ENCODE assay signal across 12 cellular contexts in genomic region chr2:188788621-188789020, GRCh38.
DNase-seq lines count a peak whose midpoint lies in the region; ATAC-seq and TF ChIP-seq lines count a peak whose summit lies in the region.
"Had no signal": no experiment of that assay in that cellular context is flagged by ENCODE, and none has a peak within 500 bp of the region (broad histone marks: within the 10 kb centered on the region; RNA-seq: fewer than 3 reads in every experiment).

No MANE protein-coding gene starts in this region.

- in situ Hi-C loops in astrocyte of the cerebellum (cut with HindIII; ENCODE audit: low sequenced_read_pairs): no loop called here

- no peaks in the 10 kb centered on the region for H3K36me3 ChIP-seq in skeletal muscle satellite cell (ENCODE audit: insufficient read depth, low read length)

- H3K27ac Mint-ChIP-seq in natural killer cell treated with Interleukin-12 subunit alpha and Interleukin-12 subunit beta and Interleukin-15 and Interleukin-18, amount 100 ng/mL, for 72 hours: no peak overlapping the region
- H3K27ac Mint-ChIP-seq: activated CD4-positive, alpha-beta T cell treated with anti-CD3 and anti-CD28 coated beads, Interleukin-2, amount 10 ng/mL, durations not matched to agents 7 days and 5 days; endodermal cell had no signal

- H3K4me3 ChIP-seq in astrocyte of the cerebellum (ENCODE audit: low read depth, low read length) (no peak overlapping the region), right cardiac atrium (ENCODE audit: low read length) (no peak overlapping the region), skeletal muscle satellite cell (ENCODE audit: low read length) (peak overlapping the region; percentile 28)

- no peak overlapping the region for H3K27ac ChIP-seq in right cardiac atrium (ENCODE audit: low read length)

- H3K4me1 ChIP-seq in right cardiac atrium (ENCODE audit: control insufficient read depth, insufficient read depth, low read length): no peaks in the 10 kb centered on the region
- peaks cover 58% of the 10 kb centered on the region for H3K4me1 ChIP-seq in skeletal muscle satellite cell (ENCODE audit: control insufficient read depth, insufficient read depth, low read length)

- peak overlapping the region; percentile 72 for H3K4me2 ChIP-seq in skeletal muscle satellite cell (ENCODE audit: low read length)

- intact Hi-C loops in right cardiac atrium (cut with DNase I): loop anchor here in 2 of 4 donors (5.0 to 10.0 kb wide), 3 partner anchors 116 to 186 kb away; partner anchors contain the start of gene COL3A1 (in 2 of the 2)

- ATAC-seq in right cardiac atrium (peak; percentile 83 to 85), HG03432 (IDR thresholded peaks at IDR 0.05; ENCODE audit: unreplicated experiment) (no peak)
- ATAC-seq in natural killer cell treated with Interleukin-12 subunit alpha and Interleukin-12 subunit beta and Interleukin-15 and Interleukin-18, amount 100 ng/mL, for 72 hours: no peak

- no peaks in the 10 kb centered on the region for H3K4me1 Mint-ChIP-seq in natural killer cell treated with Interleukin-12 subunit alpha and Interleukin-12 subunit beta and Interleukin-15 and Interleukin-18, amount 100 ng/mL, for 72 hours (ENCODE audit: low read depth in 2 of 2)
- H3K4me1 Mint-ChIP-seq: activated CD4-positive, alpha-beta T cell treated with anti-CD3 and anti-CD28 coated beads, Interleukin-2, amount 10 ng/mL, durations not matched to agents 7 days and 5 days; endodermal cell had no signal

- H3K9ac ChIP-seq in skeletal muscle satellite cell (ENCODE audit: low read depth, low read length): peak overlapping the region; percentile 77

- H3K4me3 Mint-ChIP-seq in natural killer cell treated with Interleukin-12 subunit alpha and Interleukin-12 subunit beta and Interleukin-15 and Interleukin-18, amount 100 ng/mL, for 72 hours: no peak overlapping the region
- H3K4me3 Mint-ChIP-seq: activated CD4-positive, alpha-beta T cell treated with anti-CD3 and anti-CD28 coated beads, Interleukin-2, amount 10 ng/mL, durations not matched to agents 7 days and 5 days; endodermal cell had no signal

- H3K27me3 ChIP-seq in right cardiac atrium (ENCODE audit: control insufficient read depth, insufficient read depth) (no peaks in the 10 kb centered on the region), skeletal muscle satellite cell (ENCODE audit: control insufficient read depth, insufficient read depth, low read length) (no peaks in the 10 kb centered on the region)

- H3K9me3 Mint-ChIP-seq in natural killer cell treated with Interleukin-12 subunit alpha and Interleukin-12 subunit beta and Interleukin-15 and Interleukin-18, amount 100 ng/mL, for 72 hours: peaks cover 18% of the 10 kb centered on the region
- H3K9me3 Mint-ChIP-seq: activated CD4-positive, alpha-beta T cell treated with anti-CD3 and anti-CD28 coated beads, Interleukin-2, amount 10 ng/mL, durations not matched to agents 7 days and 5 days; endodermal cell had no signal

- no peaks in the 10 kb centered on the region for H3K36me3 Mint-ChIP-seq in natural killer cell treated with Interleukin-12 subunit alpha and Interleukin-12 subunit beta and Interleukin-15 and Interleukin-18, amount 100 ng/mL, for 72 hours

- H3K9me3 ChIP-seq in right cardiac atrium (ENCODE audit: control insufficient read depth, low read length) (no peaks in the 10 kb centered on the region), skeletal muscle satellite cell (replicated peaks; ENCODE audit: low read length) (no peaks in the 10 kb centered on the region)

- DNase-seq in HCEC 1CT (peak; percentile 86), astrocyte of the cerebellum (ENCODE audit: low read depth) (peak; percentile 95), right cardiac atrium (peak; percentile 69 to 82 (median 77)), DMS153 treated with DMSO at 0.1 percent for 48 hours (lab: John Stamatoyannopoulos, UW; ENCODE audit: unreplicated experiment) (no peak)
- no peak for DNase-seq in natural killer cell treated with Interleukin-12 subunit alpha and Interleukin-12 subunit beta and Interleukin-15 and Interleukin-18, amount 100 ng/mL, for 72 hours (ENCODE audit: low spot score)
- DNase-seq in activated CD4-positive, alpha-beta T cell treated with anti-CD3 and anti-CD28 coated beads, Interleukin-2, amount 50 U/mL, for 1 hour: no peak
- DNase-seq: activated CD4-positive, alpha-beta T cell treated with anti-CD3 and anti-CD28 coated beads, Interleukin-2, amount 10 ng/mL, durations not matched to agents 7 days and 5 days; endodermal cell; GF-D8; NCI-H1694 had no signal

- no peaks in the 10 kb centered on the region for H3K27me3 Mint-ChIP-seq in natural killer cell treated with Interleukin-12 subunit alpha and Interleukin-12 subunit beta and Interleukin-15 and Interleukin-18, amount 100 ng/mL, for 72 hours
- H3K27me3 Mint-ChIP-seq: activated CD4-positive, alpha-beta T cell treated with anti-CD3 and anti-CD28 coated beads, Interleukin-2, amount 10 ng/mL, durations not matched to agents 7 days and 5 days had no signal

- TF ChIP-seq CTCF in astrocyte of the cerebellum (IDR thresholded peaks at IDR 0.05; ENCODE audit: low read depth, low read length, missing control alignments): no peak

Comparison
In these comparisons a context has a peak if more than half of its experiments do, and no peak if none do; other contexts are left out.
1. DNase-seq: peak in HCEC 1CT (single experiment), astrocyte of the cerebellum (single experiment) and right cardiac atrium (3 of 3); none in natural killer cell treated with Interleukin-12 subunit alpha and Interleukin-12 subunit beta and Interleukin-15 and Interleukin-18, amount 100 ng/mL, for 72 hours (single experiment), DMS153 treated with DMSO at 0.1 percent for 48 hours (single experiment) and activated CD4-positive, alpha-beta T cell treated with anti-CD3 and anti-CD28 coated beads, Interleukin-2, amount 50 U/mL, for 1 hour (single experiment).
2. ATAC-seq: peak in right cardiac atrium (2 of 2); none in natural killer cell treated with Interleukin-12 subunit alpha and Interleukin-12 subunit beta and Interleukin-15 and Interleukin-18, amount 100 ng/mL, for 72 hours (0 of 2) and HG03432 (single experiment).